13 cellular contexts compared by ENCODE assay signal in genomic region chr3:107685383-107685782, GRCh38.
"Had no signal": no experiment of that assay in that cellular context is flagged by ENCODE, and none has a peak within 500 bp of the region (broad histone marks: within the 10 kb centered on the region; RNA-seq: fewer than 3 reads in every experiment).

No MANE protein-coding gene starts in this region.

- FAIRE-seq: colon, TTC549 had no signal

- DNase-seq: activated gamma-delta T cell; activated T-cell treated with anti-CD3 and anti-CD28 coated beads, Interleukin-2, amount 50 U/mL, for 48 hours; esophagus squamous epithelium; foreskin fibroblast; psoas muscle; stimulated activated CD4-positive, alpha-beta T cell treated with anti-CD3 and anti-CD28 coated beads, Interleukin-12 subunit alpha, Interleukin-12 subunit beta, amount 100 ng/mL, for 4 hours had no signal

- H3K36me3 ChIP-seq: ascending aorta, esophagus squamous epithelium, suprapubic skin had no signal

- ATAC-seq: activated CD4-positive, CD25-positive, alpha-beta regulatory T cell treated with anti-CD3 and anti-CD28 coated beads, Interleukin-2, amount 50 U/mL, for 24 hours; psoas muscle had no signal

- H3K27me3 Mint-ChIP-seq: type B pancreatic cell had no signal

- H3K4me3 Mint-ChIP-seq: nephron, type B pancreatic cell had no signal

- H3K9me3 ChIP-seq: ascending aorta, esophagus squamous epithelium, psoas muscle, suprapubic skin had no signal

- H3K27ac ChIP-seq: ascending aorta, esophagus squamous epithelium, psoas muscle, suprapubic skin had no signal

- H3K27me3 ChIP-seq: ascending aorta, esophagus squamous epithelium, suprapubic skin had no signal

- H3K27ac Mint-ChIP-seq: nephron had no signal

- H3K4me3 ChIP-seq: ascending aorta, esophagus squamous epithelium, psoas muscle, suprapubic skin had no signal
